In genomic region chr18:45478889-45479288, GRCh38 we compare ENCODE assay signal across 29 cellular contexts.
"Had no signal": no experiment of that assay in that cellular context is flagged by ENCODE, and none has a peak within 500 bp of the region (broad histone marks: within the 10 kb centered on the region; RNA-seq: fewer than 3 reads in every experiment).

No MANE protein-coding gene starts in this region.

- H3K9me3 ChIP-seq: ovary, psoas muscle, right lobe of liver, sigmoid colon, spleen, suprapubic skin, testis, tibial artery, upper lobe of left lung, vagina had no signal

- DNase-seq: natural killer cell; occipital lobe; ovary; posterior cingulate gyrus; psoas muscle; right cardiac atrium; right lobe of liver; sigmoid colon; spleen; stimulated activated CD4-positive, alpha-beta T cell treated with anti-CD3 and anti-CD28 coated beads, Interleukin-12 subunit alpha, Interleukin-12 subunit beta, amount 100 ng/mL, for 4 hours; stimulated activated CD4-positive, alpha-beta T cell treated with anti-CD3 and anti-CD28 coated beads, Interleukin-1b, Interleukin-23, amount 100 ng/mL, for 48 hours; stimulated activated CD4-positive, alpha-beta T cell treated with anti-CD3 and anti-CD28 coated beads, Interleukin-4, amount 100 ng/mL, for 1 hour; stimulated activated CD4-positive, alpha-beta T cell treated with anti-CD3 and anti-CD28 coated beads, Interleukin-4, amount 100 ng/mL, for 4 hours; stimulated activated CD8-positive, alpha-beta memory T cell treated with anti-CD3 and anti-CD28 coated beads, Interleukin-4, amount 100 ng/mL, for 48 hours; stimulated activated naive CD4-positive, alpha-beta T cell; stimulated activated naive CD8-positive, alpha-beta T cell treated with anti-CD3 and anti-CD28 coated beads, Interleukin-15, amount 100 ng/mL, for 72 hours; stimulated activated naive CD8-positive, alpha-beta T cell treated with anti-CD3 and anti-CD28 coated beads, Interleukin-15, Interleukin-2, amounts not matched to agents 100 U/mL and 50 U/mL, for 24 hours; substantia nigra; testis; tibial artery; trophoblast cell; upper lobe of left lung had no signal

- FAIRE-seq: urothelium cell line had no signal

- H3K36me3 ChIP-seq: neural progenitor cell, ovary, right lobe of liver, sigmoid colon, spleen, suprapubic skin, tibial artery, upper lobe of left lung, vagina had no signal

- H3K27me3 ChIP-seq: neural progenitor cell, ovary, right lobe of liver, sigmoid colon, suprapubic skin, testis, tibial artery, upper lobe of left lung, vagina had no signal

- ATAC-seq: natural killer cell; psoas muscle; right cardiac atrium; right lobe of liver; stimulated activated memory B cell treated with anti-CD40 and anti-IgM and Interleukin-4, amounts not matched to agents 10 μg/mL and 1 μg/mL and 100 μg/mL, for 72 hours; stimulated activated naive CD8-positive, alpha-beta T cell treated with anti-CD3 and anti-CD28 coated beads, Interleukin-15, amount 100 ng/mL, for 72 hours; stimulated activated naive CD8-positive, alpha-beta T cell treated with anti-CD3 and anti-CD28 coated beads, Interleukin-15, Interleukin-2, amounts not matched to agents 100 U/mL and 50 U/mL, for 24 hours had no signal

- H3K4me3 ChIP-seq: neural progenitor cell, ovary, psoas muscle, right lobe of liver, sigmoid colon, smooth muscle cell, spleen, suprapubic skin, testis, tibial artery, upper lobe of left lung, vagina had no signal

- H3K27ac ChIP-seq: neural progenitor cell, ovary, parathyroid adenoma, psoas muscle, right lobe of liver, sigmoid colon, spleen, suprapubic skin, testis, tibial artery, upper lobe of left lung, vagina had no signal

- H3K4me1 ChIP-seq: neural progenitor cell, parathyroid adenoma, psoas muscle, right lobe of liver, spleen, suprapubic skin, testis, upper lobe of left lung, vagina had no signal
